ENCODE assay signal across 12 cellular contexts in genomic region chr10:119221666-119222065, GRCh38. TPM values are rescaled to one million over a fixed set of nuclear protein-coding genes. Genes with fewer than 3 reads are reported as not detected.
DNase-seq lines count a peak whose midpoint lies in the region; ATAC-seq and TF ChIP-seq lines count a peak whose summit lies in the region.
"Had no signal": no experiment of that assay in that cellular context is flagged by ENCODE, and none has a peak within 500 bp of the region (broad histone marks: within the 10 kb centered on the region; RNA-seq: fewer than 3 reads in every experiment).

No MANE protein-coding gene starts in this region.

- intact Hi-C loops in adrenal gland (cut with DNase I) = no loop called here

- peak overlapping the region; percentile 46 to 70 for H3K4me3 Mint-ChIP-seq in activated T-cell treated with anti-CD3 and anti-CD28 coated beads, Interleukin-2, amount 50 U/mL, for 72 hours
- no peak overlapping the region for H3K4me3 Mint-ChIP-seq in T-helper 17 cell
- H3K4me3 Mint-ChIP-seq: natural killer cell had no signal

- no peaks in the 10 kb centered on the region for H3K9me3 Mint-ChIP-seq in activated T-cell treated with anti-CD3 and anti-CD28 coated beads, Interleukin-2, amount 50 U/mL, for 72 hours
- H3K9me3 Mint-ChIP-seq: natural killer cell had no signal

- ATAC-seq in activated T-cell treated with anti-CD3 and anti-CD28 coated beads, Interleukin-2, amount 50 U/mL, for 72 hours (replicated peaks in 1 of 2) = peak; percentile 79 to 83
- no peak for ATAC-seq in thoracic aorta (ENCODE audit: insufficient number of reproducible peaks, low FRiP score, low read depth)
- ATAC-seq in GM18505 (IDR thresholded peaks at IDR 0.05; ENCODE audit: unreplicated experiment) = no peak
- no peak for ATAC-seq in T-helper 17 cell
- ATAC-seq: natural killer cell had no signal

- H3K9me3 ChIP-seq in adrenal gland (replicated peaks in 1 of 3) (no peaks in the 10 kb centered on the region), mucosa of rectum (ENCODE audit: control insufficient read depth in 2 of 2, low read length in 2 of 2) (no peaks in the 10 kb centered on the region), thoracic aorta (no peaks in the 10 kb centered on the region), T-helper 17 cell (ENCODE audit: control insufficient read depth, low read length, poor library complexity, severe bottlenecking) (no peaks in the 10 kb centered on the region)
- H3K9me3 ChIP-seq: SJSA1 had no signal

- peaks cover 26 to 62% of the 10 kb centered on the region in 2 donors for H3K4me1 ChIP-seq in adrenal gland (replicated peaks in 1 of 2)
- peaks cover 8 to 15% of the 10 kb centered on the region in 2 donors for H3K4me1 ChIP-seq in mucosa of rectum (ENCODE audit: control insufficient read depth in 2 of 2, insufficient read depth in 2 of 2, low read length in 2 of 2)
- peaks cover 69 to 94% of the 10 kb centered on the region in 2 donors for H3K4me1 ChIP-seq in thoracic aorta (ENCODE audit: control insufficient read depth in 1 of 2, low read depth in 2 of 2)

- H3K4me3 ChIP-seq in adrenal gland = no peak overlapping the region
- H3K4me3 ChIP-seq in mucosa of rectum (ENCODE audit: low read length in 2 of 2) = no peak overlapping the region
- no peak overlapping the region for H3K4me3 ChIP-seq in thoracic aorta
- H3K4me3 ChIP-seq: SJSA1 had no signal

- no peak for TF ChIP-seq CTCF in adrenal gland (IDR thresholded peaks at IDR 0.05)
- no peak for TF ChIP-seq CTCF in thoracic aorta (IDR thresholded peaks at IDR 0.05)

- WGBS in adrenal gland, 4 donors = 88 to 100% (median 95%) methylated on average over 1 of the region's 1 CpG

- peak overlapping the region; percentile 70 for H3K27ac Mint-ChIP-seq in activated T-cell treated with anti-CD3 and anti-CD28 coated beads, Interleukin-2, amount 50 U/mL, for 72 hours
- no peak overlapping the region for H3K27ac Mint-ChIP-seq in T-helper 17 cell

- H3K9ac ChIP-seq in mucosa of rectum (ENCODE audit: low read depth in 1 of 2, low read length in 2 of 2) = no peak overlapping the region

- H3K36me3 ChIP-seq in adrenal gland (replicated peaks in 1 of 2) = no peaks in the 10 kb centered on the region
- H3K36me3 ChIP-seq in mucosa of rectum (ENCODE audit: control insufficient read depth in 2 of 2, insufficient read depth in 2 of 2, low read length in 2 of 2) = no peaks in the 10 kb centered on the region
- no peaks in the 10 kb centered on the region for H3K36me3 ChIP-seq in thoracic aorta
- H3K36me3 ChIP-seq: SJSA1 had no signal

- no peak for TF ChIP-seq POLR2A in adrenal gland (IDR thresholded peaks at IDR 0.05)
- no peak for TF ChIP-seq POLR2A in GM18505 (IDR thresholded peaks at IDR 0.05; ENCODE audit: borderline replicate concordance, extremely low read depth, insufficient read depth, insufficient read length)

- H3K27ac ChIP-seq in adrenal gland (peak overlapping the region in 4 of 5 donors; percentile 45 to 67 (median 56)), mucosa of rectum (ENCODE audit: low read depth in 2 of 2, low read length in 2 of 2) (peak overlapping the region; percentile 53 to 67), thoracic aorta (peak overlapping the region; percentile 81 to 86)
- H3K27ac ChIP-seq: SJSA1 had no signal

- H3K4me1 Mint-ChIP-seq in activated T-cell treated with anti-CD3 and anti-CD28 coated beads, Interleukin-2, amount 50 U/mL, for 72 hours (ENCODE audit: low read depth) = peaks cover 31% of the 10 kb centered on the region
- peaks cover 4% of the 10 kb centered on the region for H3K4me1 Mint-ChIP-seq in T-helper 17 cell

- H3K27me3 Mint-ChIP-seq in activated T-cell treated with anti-CD3 and anti-CD28 coated beads, Interleukin-2, amount 50 U/mL, for 72 hours (ENCODE audit: low read depth) = no peaks in the 10 kb centered on the region
- H3K27me3 Mint-ChIP-seq in T-helper 17 cell = no peaks in the 10 kb centered on the region

- no peaks in the 10 kb centered on the region for H3K27me3 ChIP-seq in adrenal gland
- no peaks in the 10 kb centered on the region for H3K27me3 ChIP-seq in mucosa of rectum (ENCODE audit: control insufficient read depth in 2 of 2, insufficient read depth in 2 of 2, low read length in 2 of 2)
- H3K27me3 ChIP-seq in thoracic aorta (replicated peaks; ENCODE audit: insufficient read depth) = no peaks in the 10 kb centered on the region
- H3K27me3 ChIP-seq: SJSA1 had no signal

- H3K36me3 Mint-ChIP-seq in activated T-cell treated with anti-CD3 and anti-CD28 coated beads, Interleukin-2, amount 50 U/mL, for 72 hours (ENCODE audit: insufficient read depth in 2 of 2) = no peaks in the 10 kb centered on the region
- H3K36me3 Mint-ChIP-seq in T-helper 17 cell (ENCODE audit: low read depth) = no peaks in the 10 kb centered on the region
- H3K36me3 Mint-ChIP-seq: natural killer cell had no signal

- no peak for DNase-seq in activated T-cell treated with anti-CD3 and anti-CD28 coated beads, Interleukin-2, amount 50 U/mL, for 72 hours
- no peak for DNase-seq in activated T-cell treated with anti-CD3 and anti-CD28 coated beads, Interleukin-2, amount 50 U/mL, for 1 hour
- no peak for DNase-seq in adrenal gland
- DNase-seq in thoracic aorta (ENCODE audit: low spot score) = no peak
- no peak for DNase-seq in T-helper 17 cell
- no peak for DNase-seq in stimulated activated naive CD4-positive, alpha-beta T cell treated with Interleukin-2 at 50 U/mL for 16 hours (lab: John Stamatoyannopoulos, UW)
- DNase-seq: activated CD4-positive, CD25-positive, alpha-beta regulatory T cell; natural killer cell; NCI-H69 had no signal

RNA-seq across cellular contexts. Expression of gene GRK5, which starts 14.3 kb away (rescaled TPM):
- total RNA-seq in activated T-cell treated with anti-CD3 and anti-CD28 coated beads, Interleukin-2, amount 50 U/mL, for 72 hours = 10 to 100 TPM; 24.8 to 28.1 TPM
- total RNA-seq in adrenal gland (10 to 100 TPM; 13.8 to 96.4 (median 21.5) TPM), thoracic aorta (10 to 100 TPM; 85.3 to 90.2 TPM), T-helper 17 cell (10 to 100 TPM; 13.9 to 28.5 TPM)
- polyA plus RNA-seq in adrenal gland = 10 to 100 TPM in 1 of 3 donors, 1 to 10 TPM in 2; 9.3 to 68.4 (median 9.8) TPM

RNA-seq across cellular contexts. Expression of gene PRDX3, which starts 43.1 kb away (rescaled TPM):
- total RNA-seq in activated T-cell treated with anti-CD3 and anti-CD28 coated beads, Interleukin-2, amount 50 U/mL, for 72 hours = 100 to 1,000 TPM; 125 to 134 TPM
- total RNA-seq in adrenal gland (100 to 1,000 TPM; 306 to 628 (median 425) TPM), thoracic aorta (10 to 100 TPM; 64.4 to 77.6 TPM), T-helper 17 cell (10 to 100 TPM; 16.4 to 17.1 TPM)
- polyA plus RNA-seq in adrenal gland = 100 to 1,000 TPM; 150 to 596 (median 200) TPM

RNA-seq across cellular contexts. Expression of gene SFXN4, which starts 56.2 kb away (rescaled TPM):
- 10 to 100 TPM; 31.0 to 35.1 TPM for total RNA-seq in activated T-cell treated with anti-CD3 and anti-CD28 coated beads, Interleukin-2, amount 50 U/mL, for 72 hours
- total RNA-seq in adrenal gland = 10 to 100 TPM; 31.0 to 55.7 (median 45.8) TPM
- 100 to 1,000 TPM in 2 of 3 donors, 10 to 100 TPM in 1; 53.6 to 135 (median 102) TPM for polyA plus RNA-seq in adrenal gland
- total RNA-seq in thoracic aorta = 10 to 100 TPM in 1 of 2 donors, 1 to 10 TPM in 1; 9.5 to 16.1 TPM
- 1 to 10 TPM; 8.3 to 9.5 TPM for total RNA-seq in T-helper 17 cell

Comparison
In these comparisons a context has a peak if more than half of its experiments do, and no peak if none do; other contexts are left out.
1. ATAC-seq: peak in activated T-cell treated with anti-CD3 and anti-CD28 coated beads, Interleukin-2, amount 50 U/mL, for 72 hours (2 of 2); none in thoracic aorta (single experiment), GM18505 (single experiment) and T-helper 17 cell (single experiment).
2. Peak in every context shown above with its lines, with median percentiles within 50 percentile points of each other: H3K27ac ChIP-seq.